Comparison of ENCODE assay signal across 8 cellular contexts in the genomic region with DNA sequence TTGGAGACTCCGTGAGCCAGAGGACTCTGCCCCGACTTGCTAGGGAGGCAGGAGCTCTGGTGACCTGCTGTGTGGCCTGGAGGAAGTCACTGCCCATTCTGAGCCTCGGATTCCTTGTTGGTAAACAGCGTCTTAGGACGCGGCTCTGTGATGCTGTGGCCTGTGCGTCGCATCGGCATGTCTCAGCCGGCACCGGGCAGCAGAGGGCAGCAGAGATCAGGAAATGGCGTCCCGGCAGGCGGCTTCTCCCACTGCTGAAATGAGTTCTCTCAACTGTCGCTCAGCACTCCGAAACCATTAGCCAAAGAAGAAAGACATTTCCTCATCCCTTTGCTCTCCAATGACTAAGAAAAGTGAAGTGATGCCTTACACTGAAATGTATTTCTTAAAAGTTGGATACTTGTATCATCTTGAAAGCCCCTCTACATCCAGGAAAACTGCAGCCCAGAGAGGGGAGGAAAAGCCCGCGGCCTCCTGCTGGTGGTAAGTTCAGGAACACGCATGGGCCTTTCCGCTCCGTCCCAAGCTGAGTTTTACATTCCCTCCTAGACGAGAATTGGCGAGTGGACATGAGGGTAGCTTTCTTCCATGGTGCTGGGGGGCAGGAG.
A peak's percentile ranks its signal among the peaks of the same experiment; 100 is the strongest.
DNase-seq lines count a peak whose midpoint lies in the region; ATAC-seq and TF ChIP-seq lines count a peak whose summit lies in the region.

No MANE protein-coding gene starts in this region.

- H3K36me3 ChIP-seq in right atrium auricular region (no peaks in the 10 kb centered on the region), gastrocnemius medialis (no peaks in the 10 kb centered on the region)

- H3K27ac Mint-ChIP-seq in T-helper 2 cell treated with Interferon-gamma antibody and Interleukin-4, amounts not matched to agents 5 μg/mL and 100 μg/mL, for 36 hours: no peak overlapping the region

- no peaks in the 10 kb centered on the region for H3K9me3 Mint-ChIP-seq in T-helper 2 cell treated with Interferon-gamma antibody and Interleukin-4, amounts not matched to agents 5 μg/mL and 100 μg/mL, for 36 hours

- ATAC-seq in gastrocnemius medialis: peak; percentile 72
- ATAC-seq in HG03039 (IDR thresholded peaks at IDR 0.05; ENCODE audit: unreplicated experiment): no peak

- H3K36me3 Mint-ChIP-seq in T-helper 2 cell treated with Interferon-gamma antibody and Interleukin-4, amounts not matched to agents 5 μg/mL and 100 μg/mL, for 36 hours (ENCODE audit: low read depth): no peaks in the 10 kb centered on the region

- H3K4me1 Mint-ChIP-seq in T-helper 2 cell treated with Interferon-gamma antibody and Interleukin-4, amounts not matched to agents 5 μg/mL and 100 μg/mL, for 36 hours (ENCODE audit: low read depth): peaks cover 10% of the 10 kb centered on the region

- DNase-seq in HFF-Myc (ENCODE audit: extremely low read depth, low read depth) (peak; percentile 33), NCI-H1105 treated with DMSO at 0.1 percent for 48 hours (lab: John Stamatoyannopoulos, UW) (peak; percentile 45), amygdala (lab: John Stamatoyannopoulos, UW) (peak; percentile 18 to 90 (median 70)), right atrium auricular region (ENCODE audit: low spot score) (peak; percentile 86), gastrocnemius medialis (peak; percentile 14 to 32)
- DNase-seq in T-helper 2 cell treated with Interferon-gamma antibody and Interleukin-4, amounts not matched to agents 5 μg/mL and 100 μg/mL, for 36 hours (ENCODE audit: low spot score): peak; percentile 66

- no peak overlapping the region for H3K4me3 Mint-ChIP-seq in T-helper 2 cell treated with Interferon-gamma antibody and Interleukin-4, amounts not matched to agents 5 μg/mL and 100 μg/mL, for 36 hours

- intact Hi-C loops in gastrocnemius medialis (cut with DNase I; ENCODE audit: low total_unique reads): loop anchor here (2.0 to 5.0 kb wide), 3 partner anchors 792 to 959 kb away; no protein-coding TSS in a partner anchor

- TF ChIP-seq POLR2A in gastrocnemius medialis (IDR thresholded peaks at IDR 0.05): no peak

- H3K4me1 ChIP-seq in right atrium auricular region: no peaks in the 10 kb centered on the region
- H3K4me1 ChIP-seq in gastrocnemius medialis: no peaks in the 10 kb centered on the region

- H3K27me3 ChIP-seq in right atrium auricular region: no peaks in the 10 kb centered on the region
- peaks cover 0 to 7% (median 0%) of the 10 kb centered on the region in 3 donors for H3K27me3 ChIP-seq in gastrocnemius medialis

- H3K9me3 ChIP-seq in right atrium auricular region: no peaks in the 10 kb centered on the region
- no peaks in the 10 kb centered on the region for H3K9me3 ChIP-seq in gastrocnemius medialis

- TF ChIP-seq CTCF in GM12801 (IDR thresholded peaks at IDR 0.05; ENCODE audit: extremely low read depth, insufficient read length): peak; percentile 56
- TF ChIP-seq CTCF in HFF-Myc (IDR thresholded peaks at IDR 0.05; ENCODE audit: low read depth, low read length, missing control alignments): peak; percentile 82
- peak; percentile 71 to 91 for TF ChIP-seq CTCF in right atrium auricular region (IDR thresholded peaks at IDR 0.05)
- TF ChIP-seq CTCF in gastrocnemius medialis (IDR thresholded peaks at IDR 0.05 in 4 of 5, conservative IDR thresholded peaks at IDR 0.05 in 1 of 5): peak; percentile 32 to 80 (median 78)

- H3K4me3 ChIP-seq in HFF-Myc (replicated peaks; ENCODE audit: low read depth, low read length): no peak overlapping the region
- H3K4me3 ChIP-seq in right atrium auricular region: no peak overlapping the region
- H3K4me3 ChIP-seq in gastrocnemius medialis: no peak overlapping the region

- in situ Hi-C loops in gastrocnemius medialis (cut with MboI; ENCODE audit: low sequenced_read_pairs in 4 of 4): loop anchor here (5.0 to 25.0 kb wide), 8 partner anchors 662 to 969 kb away; no protein-coding TSS in a partner anchor

- peaks cover 4% of the 10 kb centered on the region for H3K27me3 Mint-ChIP-seq in T-helper 2 cell treated with Interferon-gamma antibody and Interleukin-4, amounts not matched to agents 5 μg/mL and 100 μg/mL, for 36 hours (ENCODE audit: low read depth)

- H3K27ac ChIP-seq in right atrium auricular region: no peak overlapping the region
- H3K27ac ChIP-seq in gastrocnemius medialis: no peak overlapping the region

Comparison
In these comparisons a context has a peak if more than half of its experiments do, and no peak if none do; other contexts are left out.
1. DNase-seq: peak in every context shown above with its lines; median percentile 86 in right atrium auricular region; 70 in amygdala; 66 in T-helper 2 cell treated with Interferon-gamma antibody and Interleukin-4, amounts not matched to agents 5 μg/mL and 100 μg/mL, for 36 hours; 45 in NCI-H1105 treated with DMSO at 0.1 percent for 48 hours; 33 in HFF-Myc; 23 in gastrocnemius medialis.